8 cellular contexts compared by ENCODE assay signal in the genomic region with DNA sequence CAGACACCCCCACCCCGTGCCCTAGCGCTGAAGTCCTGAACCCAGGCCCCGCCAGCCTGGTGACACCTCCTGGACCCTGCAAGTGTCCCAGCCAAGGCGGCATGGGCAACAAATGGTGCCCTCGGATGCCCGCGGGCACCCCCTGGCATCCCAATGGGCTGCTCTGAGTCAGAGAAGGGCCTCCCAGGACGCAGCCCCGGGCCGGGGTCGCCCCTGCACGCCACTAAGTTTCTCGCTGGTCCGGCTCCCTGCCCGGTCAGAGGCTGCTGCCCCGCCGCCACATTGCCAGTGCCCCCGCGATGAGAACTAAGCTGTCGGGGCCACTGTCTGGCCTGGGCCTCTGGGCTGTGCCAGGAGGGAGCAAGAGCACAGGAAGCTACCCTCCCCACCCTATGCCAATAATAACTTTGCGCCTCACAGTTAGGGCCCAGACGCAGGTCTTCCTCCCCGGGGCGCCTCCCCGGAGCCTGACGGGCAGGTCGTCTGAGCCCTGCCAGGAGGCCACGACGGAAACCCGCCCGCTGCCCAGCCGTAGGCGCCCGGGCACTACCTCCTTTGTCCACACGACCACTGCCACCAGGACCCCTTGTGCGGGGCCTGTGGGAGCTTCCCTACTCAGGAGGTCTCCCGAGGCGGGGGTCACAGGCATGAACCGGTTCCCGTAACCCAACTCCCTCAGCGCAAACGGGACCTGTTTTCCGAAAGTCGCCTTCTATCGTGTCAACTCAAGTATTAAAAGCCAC. TPM values are rescaled to one million over a fixed set of nuclear protein-coding genes. Genes with fewer than 3 reads are reported as not detected.
A peak's percentile ranks its signal among the peaks of the same experiment; 100 is the strongest.
DNase-seq lines count a peak whose midpoint lies in the region; ATAC-seq and TF ChIP-seq lines count a peak whose summit lies in the region.

No MANE protein-coding gene starts in this region.

- no peak overlapping the region for H3K27ac ChIP-seq in SK-N-MC
- H3K27ac ChIP-seq in dorsolateral prefrontal cortex, result peak overlapping the region in 1 of 59 donors; percentile 52
- H3K27ac ChIP-seq in naive thymus-derived CD4-positive, alpha-beta T cell (ENCODE audit: low read depth, low read length), result peak overlapping the region; percentile 66

- intact Hi-C loops in dorsolateral prefrontal cortex (cut with DNase I), result loop anchor here in 1 of 2 donors (5.0 kb wide), 1 partner anchor 118 kb away; the partner anchor contains the start of gene ZC3H18
- intact Hi-C loops in naive thymus-derived CD4-positive, alpha-beta T cell (cut with micrococcal nuclease), result loop anchor here (1.0 to 10.0 kb wide), 16 partner anchors 11 to 1270 kb away; partner anchors contain the start of genes FBXO31 (in 2 of the 2), ANKRD11 (in 1 of the 2), BANP (in 1 of the 2) and CDH15 (in 1 of the 2)

- H3K36me3 ChIP-seq in SK-N-MC (ENCODE audit: insufficient read depth, low read length), result no peaks in the 10 kb centered on the region
- H3K36me3 ChIP-seq in naive thymus-derived CD4-positive, alpha-beta T cell (ENCODE audit: control insufficient read depth in 2 of 3, insufficient read depth in 3 of 3, low read length in 3 of 3), result no peaks in the 10 kb centered on the region

- peaks cover 0 to 9% (median 0%) of the 10 kb centered on the region in 45 donors for H3K27me3 ChIP-seq in dorsolateral prefrontal cortex
- H3K27me3 ChIP-seq in naive thymus-derived CD4-positive, alpha-beta T cell (ENCODE audit: control insufficient read depth in 2 of 2, insufficient read depth in 2 of 2, low read length in 2 of 2), result no peaks in the 10 kb centered on the region

- H3K36me3 Mint-ChIP-seq in naive thymus-derived CD4-positive, alpha-beta T cell, result no peaks in the 10 kb centered on the region

- H3K9ac ChIP-seq in SK-N-MC (ENCODE audit: insufficient read length), result no peak overlapping the region

- peaks cover 24 to 34% of the 10 kb centered on the region in 2 donors for H3K4me1 ChIP-seq in naive thymus-derived CD4-positive, alpha-beta T cell (ENCODE audit: control insufficient read depth in 2 of 2, insufficient read depth in 2 of 2, low read length in 2 of 2)

- DNase-seq in DMS 273 (lab: John Stamatoyannopoulos, UW; ENCODE audit: unreplicated experiment) (peak; percentile 66), DMS 273 treated with DMSO at 0.1 percent for 48 hours (lab: John Stamatoyannopoulos, UW) (no peak), SK-N-MC (ENCODE audit: low read depth, low spot score) (no peak), dorsolateral prefrontal cortex (no peak), NCI-H2227 (lab: John Stamatoyannopoulos, UW; ENCODE audit: unreplicated experiment) (no peak), NCI-H82 treated with DMSO at 0.1 percent for 48 hours (lab: John Stamatoyannopoulos, UW; ENCODE audit: unreplicated experiment) (no peak)
- peak in 8 of 9 donors; percentile 37 to 68 (median 56) for DNase-seq in naive thymus-derived CD4-positive, alpha-beta T cell

- H3K27me3 Mint-ChIP-seq in naive thymus-derived CD4-positive, alpha-beta T cell, result peaks cover 0 to 2% (median 0%) of the 10 kb centered on the region in 5 donors

- H3K9me3 ChIP-seq in SK-N-MC (ENCODE audit: low read depth, low read length), result no peaks in the 10 kb centered on the region
- H3K9me3 ChIP-seq in naive thymus-derived CD4-positive, alpha-beta T cell (ENCODE audit: control insufficient read depth in 2 of 3, low read length in 3 of 3), result no peaks in the 10 kb centered on the region

- H3K27ac Mint-ChIP-seq in naive thymus-derived CD4-positive, alpha-beta T cell, result peak overlapping the region; percentile 54 to 98 (median 87)

- no peak for TF ChIP-seq CTCF in dorsolateral prefrontal cortex (IDR thresholded peaks at IDR 0.05 in 54 of 56, conservative IDR thresholded peaks at IDR 0.05 in 2 of 56; ENCODE audit: low read depth in 1 of 56, partially characterized antibody in 56 of 56)

- CTCF ChIA-PET in naive thymus-derived CD4-positive, alpha-beta T cell (lab: Charles Lee), result no interaction called here

- no peak for ATAC-seq in naive thymus-derived CD4-positive, alpha-beta T cell
- no peak for ATAC-seq in HG03159 (IDR thresholded peaks at IDR 0.05; ENCODE audit: unreplicated experiment)

- peaks cover 0 to 3% (median 0%) of the 10 kb centered on the region in 11 donors for H3K9me3 Mint-ChIP-seq in naive thymus-derived CD4-positive, alpha-beta T cell

- POLR2A ChIA-PET in naive thymus-derived CD4-positive, alpha-beta T cell (lab: Charles Lee), result interaction anchor here (0.6 to 1.8 kb wide), 10 partner anchors 9 to 403 kb away, joined by 3 to 5 read pairs (median 3); partner anchors contain the start of gene ZC3H18

- H3K4me3 ChIP-seq in SK-N-MC (peak overlapping the region; percentile 59), dorsolateral prefrontal cortex (peak overlapping the region in 58 of 59 donors; percentile 22 to 75 (median 62))
- H3K4me3 ChIP-seq in naive thymus-derived CD4-positive, alpha-beta T cell (ENCODE audit: low read length), result peak overlapping the region; percentile 91

- H3K4me1 Mint-ChIP-seq in naive thymus-derived CD4-positive, alpha-beta T cell, result peaks cover 21 to 41% (median 30%) of the 10 kb centered on the region in 7 donors

- peak overlapping the region; percentile 88 to 100 (median 94) for H3K4me3 Mint-ChIP-seq in naive thymus-derived CD4-positive, alpha-beta T cell

RNA-seq across cellular contexts. Expression of gene ZFPM1, which starts 1.4 kb away (rescaled TPM):
- total RNA-seq in dorsolateral prefrontal cortex, result 10 to 100 TPM in 21 of 120 experiments, 1 to 10 TPM in 99; 4.0 to 14.7 (median 7.2) TPM
- 10 to 100 TPM; 13.2 to 28.1 (median 18.1) TPM for total RNA-seq in naive thymus-derived CD4-positive, alpha-beta T cell
- polyA plus RNA-seq in naive thymus-derived CD4-positive, alpha-beta T cell, result under 1 TPM; 0.15 to 0.16 TPM

Comparison
In these comparisons a context has a peak if more than half of its experiments do, and no peak if none do; other contexts are left out.
1. DNase-seq: peak in DMS 273 (single experiment) and naive thymus-derived CD4-positive, alpha-beta T cell (8 of 9); none in DMS 273 treated with DMSO at 0.1 percent for 48 hours (single experiment), SK-N-MC (single experiment), dorsolateral prefrontal cortex (0 of 10), NCI-H2227 (single experiment) and NCI-H82 treated with DMSO at 0.1 percent for 48 hours (single experiment).
2. Peak in every context shown above with its lines, with median percentiles within 50 percentile points of each other: H3K4me3 ChIP-seq.